In genomic region chr19:12995596-12996541, GRCh38 we compare ENCODE assay signal across 8 cellular contexts. TPM values are rescaled to one million over a fixed set of nuclear protein-coding genes. Genes with fewer than 3 reads are reported as not detected.
DNase-seq lines count a peak whose midpoint lies in the region; ATAC-seq and TF ChIP-seq lines count a peak whose summit lies in the region.

No MANE protein-coding gene starts in this region.

- H3K4me3 Mint-ChIP-seq in activated T-cell treated with anti-CD3 and anti-CD28 coated beads, Interleukin-2, amount 50 U/mL, for 24 hours: peak overlapping the region; percentile 78
- H3K4me3 Mint-ChIP-seq in glutamatergic neuron (ENCODE audit: unreplicated experiment): peak overlapping the region; percentile 52

- intact Hi-C loops in psoas muscle (cut with DNase I): loop anchor here in 1 of 2 donors (2.0 to 5.0 kb wide), 2 partner anchors 23 to 36 kb away; no protein-coding TSS in a partner anchor

- peak overlapping the region; percentile 11; the same call in 1 of the 2 replicates for H3K4me3 ChIP-seq in WERI-Rb-1 (ENCODE audit: low read depth, low read length)
- H3K4me3 ChIP-seq in psoas muscle: peak overlapping the region; percentile 95

- H3K9me3 Mint-ChIP-seq in activated T-cell treated with anti-CD3 and anti-CD28 coated beads, Interleukin-2, amount 50 U/mL, for 24 hours: no peaks in the 10 kb centered on the region
- peaks cover 15% of the 10 kb centered on the region for H3K9me3 Mint-ChIP-seq in glutamatergic neuron (ENCODE audit: unreplicated experiment)

- peaks cover 3% of the 10 kb centered on the region for H3K27me3 ChIP-seq in WERI-Rb-1 (ENCODE audit: insufficient read depth, low read depth, severe bottlenecking)
- H3K27me3 ChIP-seq in psoas muscle (ENCODE audit: insufficient read depth in 3 of 3, low read length in 2 of 3): no peaks in the 10 kb centered on the region

- TF ChIP-seq CTCF in WERI-Rb-1 (IDR thresholded peaks at IDR 0.05; ENCODE audit: low read depth, low read length): no peak
- TF ChIP-seq CTCF in glutamatergic neuron (IDR thresholded peaks at IDR 0.05; ENCODE audit: partially characterized antibody, unreplicated experiment): no peak
- no peak for TF ChIP-seq CTCF in psoas muscle (IDR thresholded peaks at IDR 0.05)

- H3K27me3 Mint-ChIP-seq in activated T-cell treated with anti-CD3 and anti-CD28 coated beads, Interleukin-2, amount 50 U/mL, for 24 hours: peaks cover 16% of the 10 kb centered on the region
- H3K27me3 Mint-ChIP-seq in glutamatergic neuron (ENCODE audit: unreplicated experiment): peaks cover 40% of the 10 kb centered on the region

- peak overlapping the region; percentile 50 for H3K27ac Mint-ChIP-seq in activated T-cell treated with anti-CD3 and anti-CD28 coated beads, Interleukin-2, amount 50 U/mL, for 24 hours
- no peak overlapping the region for H3K27ac Mint-ChIP-seq in glutamatergic neuron (ENCODE audit: unreplicated experiment)

- DNase-seq in activated T-cell treated with anti-CD3 and anti-CD28 coated beads, Interleukin-2, amount 50 U/mL, for 24 hours: peak; percentile 55
- no peak for DNase-seq in activated T-cell treated with anti-CD3 and anti-CD28 coated beads for 4 hours
- no peak for DNase-seq in WERI-Rb-1
- DNase-seq in glutamatergic neuron: no peak
- peak in 1 of 2 donors; percentile 83 for DNase-seq in psoas muscle
- no peak for DNase-seq in activated CD4-positive, CD25-positive, alpha-beta regulatory T cell treated with anti-CD3 and anti-CD28 coated beads, Interleukin-2, amount 50 U/mL, for 72 hours

- H3K36me3 Mint-ChIP-seq in activated T-cell treated with anti-CD3 and anti-CD28 coated beads, Interleukin-2, amount 50 U/mL, for 24 hours (ENCODE audit: low read depth): peaks cover 2% of the 10 kb centered on the region
- peaks cover 10% of the 10 kb centered on the region for H3K36me3 Mint-ChIP-seq in glutamatergic neuron (ENCODE audit: unreplicated experiment)

- H3K4me1 Mint-ChIP-seq in activated T-cell treated with anti-CD3 and anti-CD28 coated beads, Interleukin-2, amount 50 U/mL, for 24 hours (ENCODE audit: low read depth): peaks cover 11% of the 10 kb centered on the region
- peaks cover 3% of the 10 kb centered on the region for H3K4me1 Mint-ChIP-seq in glutamatergic neuron (ENCODE audit: low read depth, unreplicated experiment)

- peak; percentile 35 to 43 (median 40) for ATAC-seq in psoas muscle
- ATAC-seq in GM18502 (IDR thresholded peaks at IDR 0.05; ENCODE audit: poor library complexity, unreplicated experiment): no peak
- no peak for ATAC-seq in HG03520 (IDR thresholded peaks at IDR 0.05; ENCODE audit: unreplicated experiment)

- H3K4me1 ChIP-seq in psoas muscle: peaks cover 37% of the 10 kb centered on the region

- no peak overlapping the region for H3K27ac ChIP-seq in WERI-Rb-1
- H3K27ac ChIP-seq in psoas muscle: peak overlapping the region; percentile 99

- H3K9me3 ChIP-seq in WERI-Rb-1 (ENCODE audit: severe bottlenecking) (no peaks in the 10 kb centered on the region), psoas muscle (no peaks in the 10 kb centered on the region)

- no peaks in the 10 kb centered on the region for H3K36me3 ChIP-seq in WERI-Rb-1
- peaks cover 0 to 5% of the 10 kb centered on the region in 2 donors for H3K36me3 ChIP-seq in psoas muscle (ENCODE audit: insufficient read depth in 1 of 2, low read depth in 1 of 2)

- 0 to 1% (median 0%) methylated on average over 28 to 138 of the region's 138 CpGs for WGBS in psoas muscle, 3 donors

RNA-seq across cellular contexts. Expression of gene NFIX, which starts 0.6 kb away (rescaled TPM):
- 2.4 TPM for total RNA-seq in glutamatergic neuron (ENCODE audit: unreplicated experiment)
- 100 to 1,000 TPM; 220 to 347 (median 268) TPM for total RNA-seq in psoas muscle
- 100 to 1,000 TPM in 1 of 3 donors, 10 to 100 TPM in 2; 22.2 to 158 (median 43.8) TPM for polyA plus RNA-seq in psoas muscle

RNA-seq across cellular contexts. Expression of gene DAND5, which starts 26.5 kb away (rescaled TPM):
- total RNA-seq in glutamatergic neuron (ENCODE audit: unreplicated experiment): 0.44 TPM
- under 1 TPM in 1 of 4 donors, not detected in 3; 0.26 TPM for total RNA-seq in psoas muscle
- not detected for polyA plus RNA-seq in psoas muscle

RNA-seq across cellular contexts. Expression of gene GADD45GIP1, which starts 38.8 kb away (rescaled TPM):
- total RNA-seq in glutamatergic neuron (ENCODE audit: unreplicated experiment) (28.8 TPM), psoas muscle (10 to 100 TPM; 22.4 to 35.6 (median 29.3) TPM)
- polyA plus RNA-seq in psoas muscle: 100 to 1,000 TPM in 1 of 3 donors, 10 to 100 TPM in 2; 50.6 to 119 (median 62.5) TPM

RNA-seq across cellular contexts. Expression of gene RAD23A, which starts 50.2 kb away (rescaled TPM):
- total RNA-seq in glutamatergic neuron (ENCODE audit: unreplicated experiment) (62.1 TPM), psoas muscle (100 to 1,000 TPM; 424 to 704 (median 500) TPM)
- polyA plus RNA-seq in psoas muscle: 100 to 1,000 TPM; 403 to 801 (median 728) TPM

RNA-seq across cellular contexts. Expression of gene CALR, which starts 57.5 kb away (rescaled TPM):
- 543 TPM for total RNA-seq in glutamatergic neuron (ENCODE audit: unreplicated experiment)
- 100 to 1,000 TPM; 124 to 219 (median 175) TPM for total RNA-seq in psoas muscle
- 100 to 1,000 TPM; 134 to 273 (median 146) TPM for polyA plus RNA-seq in psoas muscle

Comparison
In these comparisons a context has a peak if more than half of its experiments do, and no peak if none do; other contexts are left out.
1. ATAC-seq: peak in psoas muscle (4 of 4); none in GM18502 (single experiment) and HG03520 (single experiment).
2. RNA of gene NFIX, which starts 0.6 kb away (total RNA-seq): 220 to 347 TPM in psoas muscle; 2.4 TPM in glutamatergic neuron (single experiment); every median in the first group is over 10 times any median in the second.